ENCODE assay signal across 10 cellular contexts in the genomic region with DNA sequence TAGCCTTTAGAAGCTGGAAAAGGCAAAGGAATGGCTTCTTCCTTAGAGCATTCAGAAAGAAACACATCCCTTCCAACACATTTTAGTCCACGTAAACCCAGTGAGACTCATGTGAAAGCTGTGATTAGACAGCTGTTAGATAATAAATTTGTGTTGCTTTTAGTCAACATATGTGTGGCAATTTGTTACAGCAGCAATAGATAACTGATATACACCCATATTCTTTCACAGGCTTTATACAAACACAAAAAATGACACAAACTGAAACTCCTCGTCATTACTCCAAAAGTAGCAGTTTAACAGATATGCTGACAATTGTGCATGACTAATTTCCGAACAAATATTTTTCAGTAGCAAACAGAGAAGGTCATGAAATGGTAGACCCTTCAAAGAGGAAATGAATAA.
DNase-seq lines count a peak whose midpoint lies in the region; ATAC-seq, FAIRE-seq and TF ChIP-seq lines count a peak whose summit lies in the region.
"Had no signal": no experiment of that assay in that cellular context is flagged by ENCODE, and none has a peak within 500 bp of the region (broad histone marks: within the 10 kb centered on the region; RNA-seq: fewer than 3 reads in every experiment).

No MANE protein-coding gene starts in this region.

- H3K27me3 Mint-ChIP-seq in endothelial cell (ENCODE audit: unreplicated experiment): no peaks in the 10 kb centered on the region
- H3K27me3 Mint-ChIP-seq: brain had no signal

- peaks cover 55% of the 10 kb centered on the region for H3K36me3 Mint-ChIP-seq in endothelial cell (ENCODE audit: low read depth, unreplicated experiment)

- in situ Hi-C loops in G401 (cut with HindIII; ENCODE audit: low sequenced_read_pairs): no loop called here

- WGBS in testis, 2 donors: 57 to 77% methylated on average over 3 of the region's 3 CpGs

- no peak for FAIRE-seq in RCC 7860 (lab: Jason Lieb, UNC)
- FAIRE-seq: kidney had no signal

- H3K4me3 ChIP-seq in testis: no peak overlapping the region

- TF ChIP-seq POLR2A in testis (IDR thresholded peaks at IDR 0.05): no peak

- peak overlapping the region; percentile 68 for H3K27ac Mint-ChIP-seq in endothelial cell (ENCODE audit: unreplicated experiment)

- no peak overlapping the region for H3K4me3 Mint-ChIP-seq in endothelial cell (ENCODE audit: unreplicated experiment)
- H3K4me3 Mint-ChIP-seq: brain had no signal

- peaks cover 40% of the 10 kb centered on the region for H3K4me1 Mint-ChIP-seq in endothelial cell (ENCODE audit: unreplicated experiment)

- no peak overlapping the region for H3K27ac ChIP-seq in testis

- ATAC-seq in GM18508 (IDR thresholded peaks at IDR 0.05; ENCODE audit: insufficient read depth, unreplicated experiment) (peak; percentile 97), GM21447 (IDR thresholded peaks at IDR 0.05; ENCODE audit: unreplicated experiment) (peak; percentile 73), HG03442 (IDR thresholded peaks at IDR 0.05; ENCODE audit: unreplicated experiment) (peak; percentile 88)

- peaks cover 6% of the 10 kb centered on the region for H3K4me1 ChIP-seq in testis

- H3K27me3 ChIP-seq in testis: no peaks in the 10 kb centered on the region

- H3K9me3 Mint-ChIP-seq in endothelial cell (ENCODE audit: unreplicated experiment): no peaks in the 10 kb centered on the region

- DNase-seq in endothelial cell (ENCODE audit: low spot score) (no peak), testis (no peak), GM10266 (ENCODE audit: extremely low spot score) (no peak), G401 (ENCODE audit: low spot score) (no peak), RCC 7860 (ENCODE audit: low spot score) (no peak)
- DNase-seq: kidney had no signal

- intact Hi-C loops in testis (cut with DNase I; ENCODE audit: low total_unique reads): no loop called here

- no peaks in the 10 kb centered on the region for H3K9me3 ChIP-seq in testis

- no peak for TF ChIP-seq CTCF in endothelial cell (IDR thresholded peaks at IDR 0.05; ENCODE audit: unreplicated experiment)
- no peak for TF ChIP-seq CTCF in testis (IDR thresholded peaks at IDR 0.05)
- no peak for TF ChIP-seq CTCF in GM10266 (IDR thresholded peaks at IDR 0.05; ENCODE audit: control insufficient read depth, insufficient read depth, low read depth, missing control alignments)

- no peaks in the 10 kb centered on the region for H3K36me3 ChIP-seq in testis (ENCODE audit: low read depth, missing control alignments)
